In the genomic region with DNA sequence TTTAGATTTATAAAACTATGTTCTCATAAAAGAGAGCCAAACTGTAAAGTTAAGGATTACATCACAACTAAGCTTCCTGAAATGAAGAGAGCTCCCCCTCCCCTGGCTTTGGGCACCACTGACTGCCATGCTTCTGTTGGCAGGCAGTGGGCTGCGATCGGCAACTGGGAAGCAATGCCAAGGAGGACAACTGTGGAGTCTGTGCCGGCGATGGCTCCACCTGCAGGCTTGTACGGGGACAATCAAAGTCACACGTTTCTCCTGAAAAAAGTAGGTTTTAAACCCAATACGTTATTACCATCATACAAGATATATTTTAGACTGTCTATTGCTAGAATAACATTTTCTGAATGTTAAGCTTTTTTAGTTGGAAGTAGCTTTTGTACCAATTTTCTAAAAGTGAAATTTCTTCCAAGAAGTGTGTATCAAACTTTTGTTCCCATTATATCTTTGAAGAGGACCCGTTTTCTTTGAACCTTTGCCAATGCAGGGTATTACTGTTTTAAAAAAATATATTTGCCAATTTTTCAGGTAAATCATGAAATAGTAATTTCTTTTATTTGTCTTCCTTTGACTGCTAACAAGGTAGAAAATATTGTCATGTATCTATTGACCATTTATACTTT, we compare ENCODE assay signal across 7 cellular contexts.
DNase-seq lines count a peak whose midpoint lies in the region; ATAC-seq and TF ChIP-seq lines count a peak whose summit lies in the region.

No MANE protein-coding gene starts in this region.

- H3K27me3 Mint-ChIP-seq in MCF 10A (ENCODE audit: insufficient read depth, unreplicated experiment): no peaks in the 10 kb centered on the region

- no peaks in the 10 kb centered on the region for H3K9me3 Mint-ChIP-seq in MCF 10A (ENCODE audit: unreplicated experiment)

- DNase-seq in GM03348 (ENCODE audit: low spot score) (peak; percentile 40), MCF 10A (ENCODE audit: unreplicated experiment) (peak; percentile 49), medulla oblongata (ENCODE audit: extremely low spot score) (peak; percentile 76)
- DNase-seq in Jurkat, Clone E6-1 (ENCODE audit: low read depth, low spot score): peak; percentile 12

- H3K36me3 Mint-ChIP-seq in MCF 10A (ENCODE audit: insufficient read depth, unreplicated experiment): no peaks in the 10 kb centered on the region

- ATAC-seq in HG03469 (IDR thresholded peaks at IDR 0.05; ENCODE audit: unreplicated experiment): no peak
- no peak for ATAC-seq in HG03025 (IDR thresholded peaks at IDR 0.05; ENCODE audit: low FRiP score, unreplicated experiment)
- no peak for ATAC-seq in GM19397 (IDR thresholded peaks at IDR 0.05; ENCODE audit: unreplicated experiment)

- CTCF ChIA-PET in MCF 10A (lab: Yijun Ruan, JAX): interaction anchor here (0.6 to 2.0 kb wide), 12 partner anchors 9 to 597 kb away, joined by 3 to 7 read pairs (median 3); no protein-coding TSS in a partner anchor

- peak; percentile 27 for TF ChIP-seq CTCF in MCF 10A (IDR thresholded peaks at IDR 0.05; ENCODE audit: unreplicated experiment)

- BruUV-seq in MCF 10A (replicated peaks; lab: Mats Ljungman, UMichigan): no TSS peak

- intact Hi-C loops in MCF 10A (cut with micrococcal nuclease): no loop called here

- H3K4me1 Mint-ChIP-seq in MCF 10A (ENCODE audit: insufficient read depth, unreplicated experiment): no peaks in the 10 kb centered on the region

- H3K4me3 Mint-ChIP-seq in MCF 10A (ENCODE audit: unreplicated experiment): no peak overlapping the region

- H3K4me3 ChIP-seq in Jurkat, Clone E6-1 (ENCODE audit: low read length): no peak overlapping the region

- H3K27ac Mint-ChIP-seq in MCF 10A (ENCODE audit: low read depth, unreplicated experiment): no peak overlapping the region

- POLR2A ChIA-PET in MCF 10A (lab: Yijun Ruan, JAX): interaction anchor here (0.7 to 1.3 kb wide), 3 partner anchors 9 to 53 kb away, joined by 3 to 5 read pairs (median 3); no protein-coding TSS in a partner anchor

Comparison
In these comparisons a context has a peak if more than half of its experiments do, and no peak if none do; other contexts are left out.
1. DNase-seq: peak in every context shown above with its lines; median percentile 76 in medulla oblongata; 49 in MCF 10A; 40 in GM03348; 12 in Jurkat, Clone E6-1.